Comparison of ENCODE assay signal across 35 cellular contexts in genomic region chr5:131771692-131772091, GRCh38.
"Had no signal": no experiment of that assay in that cellular context is flagged by ENCODE, and none has a peak within 500 bp of the region (broad histone marks: within the 10 kb centered on the region; RNA-seq: fewer than 3 reads in every experiment).

No MANE protein-coding gene starts in this region.

- H3K4me1 ChIP-seq: breast epithelium had no signal

- FAIRE-seq: astrocyte, TTC549 had no signal

- H3K36me3 Mint-ChIP-seq: activated naive CD4-positive, alpha-beta T cell treated with anti-CD3 and anti-CD28 coated beads, Interleukin-2, amount 50 U/mL, for 72 hours had no signal

- H3K36me3 ChIP-seq: adrenal gland, brain microvascular endothelial cell, breast epithelium had no signal

- H3K9me3 ChIP-seq: body of pancreas, breast epithelium had no signal

- H3K27me3 ChIP-seq: adrenal gland, body of pancreas, brain microvascular endothelial cell, breast epithelium had no signal

- H3K9me3 Mint-ChIP-seq: activated B cell treated with CpG ODN at 0.5 μM for 24 hours; activated naive CD4-positive, alpha-beta T cell treated with anti-CD3 and anti-CD28 coated beads, Interleukin-2, amount 50 U/mL, for 72 hours; activated T-cell treated with anti-CD3 and anti-CD28 coated beads, Interleukin-2, amount 50 U/mL, for 4 hours; activated T-cell treated with anti-CD3 and anti-CD28 coated beads, Interleukin-2, amount 50 U/mL, for 72 hours; activated T-helper 1 cell treated with anti-CD3 and anti-CD28 coated beads, Interleukin-12 subunit alpha, Interleukin-12 subunit beta, Interleukin-2, Interleukin-4 antibody, amounts not matched to agents 30 ng/mL and 10 ng/mL and 1 ng/mL, durations not matched to agents 14 hours and 24 hours and 36 hours; activated T-helper 17 cell treated with anti-CD3 and anti-CD28 coated beads, Interleukin-2, amount 50 U/mL, for 72 hours; T-helper 2 cell treated with Interferon-gamma antibody and Interleukin-4, amounts not matched to agents 5 μg/mL and 100 μg/mL, for 36 hours had no signal

- H3K4me3 ChIP-seq: adrenal gland, body of pancreas, breast epithelium had no signal

- H3K4me3 Mint-ChIP-seq: activated B cell treated with CpG ODN at 0.5 μM for 24 hours; activated CD4-positive, alpha-beta T cell treated with anti-CD3 and anti-CD28 coated beads, Interleukin-2, amount 10 ng/mL, durations not matched to agents 24 days and 14 days; activated CD8-positive, alpha-beta T cell treated with anti-CD3 and anti-CD28 coated beads for 36 hours; activated naive CD4-positive, alpha-beta T cell treated with anti-CD3 and anti-CD28 coated beads for 36 hours; activated naive CD8-positive, alpha-beta T cell treated with anti-CD3 and anti-CD28 coated beads for 36 hours; activated T-cell treated with anti-CD3 and anti-CD28 coated beads, Interleukin-2, amount 50 U/mL, for 4 hours; activated T-cell treated with anti-CD3 and anti-CD28 coated beads, Interleukin-2, amount 50 U/mL, for 72 hours; activated T-helper 1 cell treated with anti-CD3 and anti-CD28 coated beads, Interleukin-12 subunit alpha, Interleukin-12 subunit beta, Interleukin-2, Interleukin-4 antibody, amounts not matched to agents 30 ng/mL and 10 ng/mL and 1 ng/mL, durations not matched to agents 14 hours and 24 hours and 36 hours; activated T-helper 17 cell treated with anti-CD3 and anti-CD28 coated beads, Interleukin-2, amount 50 U/mL, for 72 hours; T-helper 1 cell treated with Interleukin-12 subunit alpha and Interleukin-12 subunit beta and Interleukin-4 antibody, amounts not matched to agents 30 μg/mL and 1 μg/mL, for 36 hours; T-helper 2 cell treated with Interferon-gamma antibody and Interleukin-4, amounts not matched to agents 5 μg/mL and 100 μg/mL, for 36 hours had no signal

- DNase-seq: activated B cell treated with CpG ODN at 0.5 μM for 24 hours; activated CD4-positive, alpha-beta T cell treated with anti-CD3 and anti-CD28 coated beads for 4 hours; activated CD4-positive, alpha-beta T cell treated with anti-CD3 and anti-CD28 coated beads, Interleukin-2, amount 10 ng/mL, durations not matched to agents 24 days and 14 days; activated CD4-positive, alpha-beta T cell treated with anti-CD3 and anti-CD28 coated beads, Interleukin-2, amount 50 U/mL, for 48 hours; activated CD4-positive, CD25-positive, alpha-beta regulatory T cell treated with anti-CD3 and anti-CD28 coated beads, Interleukin-2, amount 50 U/mL, for 72 hours; activated CD8-positive, alpha-beta memory T cell treated with anti-CD3 and anti-CD28 coated beads, Interleukin-2, amount 50 U/mL, for 4 hours; activated CD8-positive, alpha-beta T cell treated with anti-CD3 and anti-CD28 coated beads for 36 hours; activated effector memory CD4-positive, alpha-beta T cell treated with anti-CD3 and anti-CD28 coated beads, Interleukin-2, amount 50 U/mL, for 16 hours; activated gamma-delta T cell treated with Interleukin-2 at 50 U/mL for 16 hours; activated naive CD4-positive, alpha-beta T cell; activated naive CD4-positive, alpha-beta T cell treated with anti-CD3 and anti-CD28 coated beads for 36 hours; activated naive CD4-positive, alpha-beta T cell treated with anti-CD3 and anti-CD28 coated beads, Interleukin-2, amount 50 U/mL, for 16 hours; activated naive CD8-positive, alpha-beta T cell treated with anti-CD3 and anti-CD28 coated beads for 36 hours; activated T-cell treated with anti-CD3 and anti-CD28 coated beads for 4 hours; activated T-cell treated with anti-CD3 and anti-CD28 coated beads, Interleukin-2, amount 50 U/mL, for 1 hour; activated T-cell treated with anti-CD3 and anti-CD28 coated beads, Interleukin-2, amount 50 U/mL, for 4 hours; activated T-cell treated with anti-CD3 and anti-CD28 coated beads, Interleukin-2, amount 50 U/mL, for 72 hours; adrenal gland; amniotic stem cell; aorta; body of pancreas; brain microvascular endothelial cell; central memory CD4-positive, alpha-beta T cell; T-helper 1 cell; T-helper 2 cell; T-helper 9 cell had no signal

- ATAC-seq: activated CD8-positive, alpha-beta T cell treated with anti-CD3 and anti-CD28 coated beads for 36 hours; activated naive CD4-positive, alpha-beta T cell treated with anti-CD3 and anti-CD28 coated beads, Interleukin-2, amount 50 U/mL, for 72 hours; activated T-cell treated with anti-CD3 and anti-CD28 coated beads, Interleukin-2, amount 50 U/mL, for 4 hours; activated T-cell treated with anti-CD3 and anti-CD28 coated beads, Interleukin-2, amount 50 U/mL, for 72 hours; activated T-helper 17 cell treated with anti-CD3 and anti-CD28 coated beads, Interleukin-2, amount 50 U/mL, for 72 hours; body of pancreas had no signal

- H3K27ac Mint-ChIP-seq: activated B cell treated with CpG ODN at 0.5 μM for 24 hours; activated CD4-positive, alpha-beta T cell treated with anti-CD3 and anti-CD28 coated beads, Interleukin-2, amount 10 ng/mL, durations not matched to agents 24 days and 14 days; activated CD8-positive, alpha-beta T cell treated with anti-CD3 and anti-CD28 coated beads for 36 hours; activated naive CD4-positive, alpha-beta T cell treated with anti-CD3 and anti-CD28 coated beads for 36 hours; activated naive CD4-positive, alpha-beta T cell treated with anti-CD3 and anti-CD28 coated beads, Interleukin-2, amount 50 U/mL, for 72 hours; activated naive CD8-positive, alpha-beta T cell treated with anti-CD3 and anti-CD28 coated beads for 36 hours; activated T-cell treated with anti-CD3 and anti-CD28 coated beads, Interleukin-2, amount 50 U/mL, for 72 hours; activated T-helper 1 cell treated with anti-CD3 and anti-CD28 coated beads, Interleukin-12 subunit alpha, Interleukin-12 subunit beta, Interleukin-2, Interleukin-4 antibody, amounts not matched to agents 30 ng/mL and 10 ng/mL and 1 ng/mL, durations not matched to agents 14 hours and 24 hours and 36 hours; activated T-helper 17 cell treated with anti-CD3 and anti-CD28 coated beads, Interleukin-2, amount 50 U/mL, for 72 hours; T-helper 1 cell treated with Interleukin-12 subunit alpha and Interleukin-12 subunit beta and Interleukin-4 antibody, amounts not matched to agents 30 μg/mL and 1 μg/mL, for 36 hours; T-helper 2 cell treated with Interferon-gamma antibody and Interleukin-4, amounts not matched to agents 5 μg/mL and 100 μg/mL, for 36 hours had no signal

- H3K27ac ChIP-seq: adrenal gland, body of pancreas, brain microvascular endothelial cell, breast epithelium, VCaP had no signal
